8 cellular contexts compared by ENCODE assay signal in genomic region chr11:76860539-76861475, GRCh38. TPM values are rescaled to one million over a fixed set of nuclear protein-coding genes. Genes with fewer than 3 reads are reported as not detected.
DNase-seq lines count a peak whose midpoint lies in the region; ATAC-seq and TF ChIP-seq lines count a peak whose summit lies in the region.

Gene ACER3, plus strand, starts transcription at chr11:76860918. Its CDS starts 59 bp downstream, at chr11:76860977.

- DNase-seq in EH (ENCODE audit: low read depth) (peak; percentile 92), KG1 (lab: John Stamatoyannopoulos, UW) (peak; percentile 95), RPMI7951 (ENCODE audit: low read depth) (peak; percentile 91), fibroblast of mammary gland (ENCODE audit: low read depth) (peak; percentile 83)
- DNase-seq in activated T-helper 1 cell treated with anti-CD3 and anti-CD28 coated beads, Interleukin-12 subunit alpha, Interleukin-12 subunit beta, Interleukin-2, Interleukin-4 antibody, amounts not matched to agents 30 ng/mL and 10 ng/mL and 1 ng/mL, durations not matched to agents 14 hours and 24 hours and 36 hours (ENCODE audit: low spot score) = peak; percentile 87
- DNase-seq in natural killer cell treated with Interleukin-12 subunit alpha and Interleukin-12 subunit beta and Interleukin-15 and Interleukin-18, amount 100 ng/mL, for 72 hours (ENCODE audit: low spot score) = peak; percentile 95
- DNase-seq in stimulated activated naive CD8-positive, alpha-beta T cell treated with anti-CD3 and anti-CD28 coated beads, Interleukin-15, Interleukin-2, amounts not matched to agents 100 U/mL and 50 U/mL, for 24 hours = peak; percentile 94

- H3K4me3 ChIP-seq in fibroblast of mammary gland (ENCODE audit: control insufficient read depth, low read depth, low read length) = peak within 1 kb of the TSS; percentile 83

- peak within 1 kb of the TSS; percentile 90 for H3K4me3 Mint-ChIP-seq in activated T-helper 1 cell treated with anti-CD3 and anti-CD28 coated beads, Interleukin-12 subunit alpha, Interleukin-12 subunit beta, Interleukin-2, Interleukin-4 antibody, amounts not matched to agents 30 ng/mL and 10 ng/mL and 1 ng/mL, durations not matched to agents 14 hours and 24 hours and 36 hours
- peak within 1 kb of the TSS; percentile 89 for H3K4me3 Mint-ChIP-seq in natural killer cell treated with Interleukin-12 subunit alpha and Interleukin-12 subunit beta and Interleukin-15 and Interleukin-18, amount 100 ng/mL, for 72 hours

- no peaks in the 10 kb centered on the region for H3K9me3 Mint-ChIP-seq in activated T-helper 1 cell treated with anti-CD3 and anti-CD28 coated beads, Interleukin-12 subunit alpha, Interleukin-12 subunit beta, Interleukin-2, Interleukin-4 antibody, amounts not matched to agents 30 ng/mL and 10 ng/mL and 1 ng/mL, durations not matched to agents 14 hours and 24 hours and 36 hours
- no peaks in the 10 kb centered on the region for H3K9me3 Mint-ChIP-seq in natural killer cell treated with Interleukin-12 subunit alpha and Interleukin-12 subunit beta and Interleukin-15 and Interleukin-18, amount 100 ng/mL, for 72 hours

- H3K27me3 Mint-ChIP-seq in activated T-helper 1 cell treated with anti-CD3 and anti-CD28 coated beads, Interleukin-12 subunit alpha, Interleukin-12 subunit beta, Interleukin-2, Interleukin-4 antibody, amounts not matched to agents 30 ng/mL and 10 ng/mL and 1 ng/mL, durations not matched to agents 14 hours and 24 hours and 36 hours (ENCODE audit: insufficient read depth) = peaks cover 2% of the 10 kb centered on the region
- no peaks in the 10 kb centered on the region for H3K27me3 Mint-ChIP-seq in natural killer cell treated with Interleukin-12 subunit alpha and Interleukin-12 subunit beta and Interleukin-15 and Interleukin-18, amount 100 ng/mL, for 72 hours

- peak within 1 kb of the TSS; percentile 73 for H3K27ac Mint-ChIP-seq in activated T-helper 1 cell treated with anti-CD3 and anti-CD28 coated beads, Interleukin-12 subunit alpha, Interleukin-12 subunit beta, Interleukin-2, Interleukin-4 antibody, amounts not matched to agents 30 ng/mL and 10 ng/mL and 1 ng/mL, durations not matched to agents 14 hours and 24 hours and 36 hours
- H3K27ac Mint-ChIP-seq in natural killer cell treated with Interleukin-12 subunit alpha and Interleukin-12 subunit beta and Interleukin-15 and Interleukin-18, amount 100 ng/mL, for 72 hours = peak within 1 kb of the TSS; percentile 32 to 82

- H3K4me1 Mint-ChIP-seq in activated T-helper 1 cell treated with anti-CD3 and anti-CD28 coated beads, Interleukin-12 subunit alpha, Interleukin-12 subunit beta, Interleukin-2, Interleukin-4 antibody, amounts not matched to agents 30 ng/mL and 10 ng/mL and 1 ng/mL, durations not matched to agents 14 hours and 24 hours and 36 hours (ENCODE audit: low read depth) = peaks cover 33% of the 10 kb centered on the region
- peaks cover 18 to 32% of the 10 kb centered on the region in 2 donors for H3K4me1 Mint-ChIP-seq in natural killer cell treated with Interleukin-12 subunit alpha and Interleukin-12 subunit beta and Interleukin-15 and Interleukin-18, amount 100 ng/mL, for 72 hours (ENCODE audit: low read depth in 2 of 2)

- intact Hi-C loops in activated T-helper 1 cell treated with anti-CD3 and anti-CD28 coated beads, Interleukin-12 subunit alpha, Interleukin-12 subunit beta, Interleukin-2, Interleukin-4 antibody, amounts not matched to agents 30 ng/mL and 10 ng/mL and 1 ng/mL, durations not matched to agents 14 hours and 24 hours and 36 hours (cut with micrococcal nuclease) = loop anchor here (1.0 to 5.0 kb wide), 6 partner anchors 56 to 961 kb away; partner anchors contain the start of genes AAMDC, GVQW3, RSF1 and THAP12

- no peaks in the 10 kb centered on the region for H3K36me3 Mint-ChIP-seq in activated T-helper 1 cell treated with anti-CD3 and anti-CD28 coated beads, Interleukin-12 subunit alpha, Interleukin-12 subunit beta, Interleukin-2, Interleukin-4 antibody, amounts not matched to agents 30 ng/mL and 10 ng/mL and 1 ng/mL, durations not matched to agents 14 hours and 24 hours and 36 hours (ENCODE audit: low read depth)
- H3K36me3 Mint-ChIP-seq in natural killer cell treated with Interleukin-12 subunit alpha and Interleukin-12 subunit beta and Interleukin-15 and Interleukin-18, amount 100 ng/mL, for 72 hours = no peaks in the 10 kb centered on the region

- peak; percentile 37 for TF ChIP-seq CTCF in fibroblast of mammary gland (conservative IDR thresholded peaks at IDR 0.05; ENCODE audit: control insufficient read depth, insufficient read depth, low read depth, low read length)

- ATAC-seq in GM21737 (IDR thresholded peaks at IDR 0.05; ENCODE audit: unreplicated experiment) = peak; percentile 96
- peak; percentile 100 for ATAC-seq in natural killer cell treated with Interleukin-12 subunit alpha and Interleukin-12 subunit beta and Interleukin-15 and Interleukin-18, amount 100 ng/mL, for 72 hours
- ATAC-seq in stimulated activated naive CD8-positive, alpha-beta T cell treated with anti-CD3 and anti-CD28 coated beads, Interleukin-15, Interleukin-2, amounts not matched to agents 100 U/mL and 50 U/mL, for 24 hours = peak; percentile 99

RNA-seq across cellular contexts. Expression of gene ACER3, which starts in this region (rescaled TPM):
- 41.9 and 47.2 TPM in 2 replicates for total RNA-seq in RPMI7951 (2014; rRNA removed; shearing (Covaris generic))
- total RNA-seq in activated T-helper 1 cell treated with anti-CD3 and anti-CD28 coated beads, Interleukin-12 subunit alpha, Interleukin-12 subunit beta, Interleukin-2, Interleukin-4 antibody, amounts not matched to agents 30 ng/mL and 10 ng/mL and 1 ng/mL, durations not matched to agents 14 hours and 24 hours and 36 hours = 9.9 and 12.2 TPM in 2 replicates
- 10 to 100 TPM; 16.3 to 16.8 TPM for total RNA-seq in natural killer cell treated with Interleukin-12 subunit alpha and Interleukin-12 subunit beta and Interleukin-15 and Interleukin-18, amount 100 ng/mL, for 72 hours

Comparison
In these comparisons a context has a peak if more than half of its experiments do, and no peak if none do; other contexts are left out.
1. Peak in every context shown above with its lines: DNase-seq, ATAC-seq and H3K4me3 ChIP-seq.